Comparison of ENCODE assay signal across 8 cellular contexts in the genomic region with DNA sequence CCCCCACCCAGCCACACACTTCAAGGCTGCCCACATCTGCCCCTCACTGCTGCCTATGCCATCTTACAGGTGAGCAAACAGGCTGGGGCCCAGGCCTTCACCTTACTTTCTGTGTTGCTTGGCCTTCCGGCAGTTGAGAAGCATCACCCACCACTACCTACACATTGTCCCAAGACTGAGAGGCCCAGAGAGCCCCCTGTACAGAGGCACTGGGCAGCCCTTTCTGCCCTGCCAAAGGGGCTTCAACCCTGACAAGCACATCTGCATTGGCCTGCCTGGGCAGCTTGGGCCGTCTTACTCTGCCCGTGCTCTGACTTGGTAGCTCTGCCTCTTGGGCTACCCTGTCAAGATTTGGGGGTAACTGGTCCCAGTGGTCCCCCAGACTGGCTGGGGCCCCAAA. TPM values are rescaled to one million over a fixed set of nuclear protein-coding genes. Genes with fewer than 3 reads are reported as not detected.
DNase-seq lines count a peak whose midpoint lies in the region; ATAC-seq and TF ChIP-seq lines count a peak whose summit lies in the region.

No MANE protein-coding gene starts in this region.

- H3K4me1 Mint-ChIP-seq in neural progenitor cell, result peaks cover 20% of the 10 kb centered on the region

- peak overlapping the region; percentile 87 to 98 (median 95) for H3K4me2 ChIP-seq in BLaER1 treated with 17β-estradiol and CSF1 and Interleukin-3, amounts not matched to agents 10 nM and 100 nM
- peak overlapping the region; percentile 83 for H3K4me2 ChIP-seq in neural progenitor cell

- H3K4me3 ChIP-seq in BLaER1 treated with 17β-estradiol and CSF1 and Interleukin-3, amounts not matched to agents 10 nM and 100 nM, result peak overlapping the region; percentile 69 to 89 (median 78); a peak in 19 of 20 replicates
- peak overlapping the region; percentile 67 for H3K4me3 ChIP-seq in NB4 (ENCODE audit: low read depth, low read length)
- no peak overlapping the region for H3K4me3 ChIP-seq in effector memory CD4-positive, alpha-beta T cell (ENCODE audit: insufficient read depth, low read depth, low read length, poor library complexity, severe bottlenecking)
- H3K4me3 ChIP-seq in neural progenitor cell, result peak overlapping the region; percentile 69

- peaks cover 29% of the 10 kb centered on the region for H3K79me2 ChIP-seq in neural progenitor cell (ENCODE audit: low read depth)

- peaks cover 7 to 37% (median 28%) of the 10 kb centered on the region in 11 experiments; a peak in 17 of 22 replicates for H3K36me3 ChIP-seq in BLaER1 treated with 17β-estradiol and CSF1 and Interleukin-3, amounts not matched to agents 10 nM and 100 nM
- peaks cover 19% of the 10 kb centered on the region for H3K36me3 ChIP-seq in effector memory CD4-positive, alpha-beta T cell (ENCODE audit: control insufficient read depth, insufficient read depth, low read length)
- no peaks in the 10 kb centered on the region for H3K36me3 ChIP-seq in neural progenitor cell

- peaks cover 38% of the 10 kb centered on the region for H3F3A ChIP-seq in neural progenitor cell (ENCODE audit: low read depth)

- peaks cover 10 to 39% (median 20%) of the 10 kb centered on the region in 11 experiments; a peak in 20 of 22 replicates for H4K20me1 ChIP-seq in BLaER1 treated with 17β-estradiol and CSF1 and Interleukin-3, amounts not matched to agents 10 nM and 100 nM
- peaks cover 28% of the 10 kb centered on the region for H4K20me1 ChIP-seq in neural progenitor cell (ENCODE audit: low read depth)

- no peaks in the 10 kb centered on the region for H3K27me3 ChIP-seq in BLaER1 treated with 17β-estradiol and CSF1 and Interleukin-3, amounts not matched to agents 10 nM and 100 nM
- no peaks in the 10 kb centered on the region for H3K27me3 ChIP-seq in effector memory CD4-positive, alpha-beta T cell (replicated peaks; ENCODE audit: control insufficient read depth, insufficient read depth, low read length, poor library complexity, severe bottlenecking)
- no peaks in the 10 kb centered on the region for H3K27me3 ChIP-seq in neural progenitor cell

- no peak for TF ChIP-seq CTCF in NB4 (IDR thresholded peaks at IDR 0.05; ENCODE audit: low read depth, low read length)
- no peak for TF ChIP-seq CTCF in neural progenitor cell (IDR thresholded peaks at IDR 0.05)

- DNase-seq in NB4 (ENCODE audit: low read depth) (no peak), neural progenitor cell (ENCODE audit: low spot score) (no peak), SW480 (ENCODE audit: low spot score) (no peak)
- no peak for DNase-seq in effector memory CD4-positive, alpha-beta T cell

- H3K36me3 Mint-ChIP-seq in neural progenitor cell, result peaks cover 3% of the 10 kb centered on the region

- ATAC-seq in HG03354 (IDR thresholded peaks at IDR 0.05; ENCODE audit: poor library complexity, severe bottlenecking, unreplicated experiment), result no peak
- no peak for ATAC-seq in GM21737 (IDR thresholded peaks at IDR 0.05; ENCODE audit: unreplicated experiment)
- no peak for ATAC-seq in HG03280 (IDR thresholded peaks at IDR 0.05; ENCODE audit: unreplicated experiment)

- H3K9ac ChIP-seq in BLaER1 treated with 17β-estradiol and CSF1 and Interleukin-3, amounts not matched to agents 10 nM and 100 nM, result peak overlapping the region; percentile 66 to 86 (median 81)
- no peak overlapping the region for H3K9ac ChIP-seq in neural progenitor cell

- H3K9me3 Mint-ChIP-seq in neural progenitor cell, result no peaks in the 10 kb centered on the region

- peak overlapping the region; percentile 87 for H3K4me3 Mint-ChIP-seq in neural progenitor cell

- peaks cover 38 to 47% (median 43%) of the 10 kb centered on the region in 10 experiments for H3K4me1 ChIP-seq in BLaER1 treated with 17β-estradiol and CSF1 and Interleukin-3, amounts not matched to agents 10 nM and 100 nM
- peaks cover 34% of the 10 kb centered on the region for H3K4me1 ChIP-seq in effector memory CD4-positive, alpha-beta T cell (ENCODE audit: control insufficient read depth, insufficient read depth, low read length, poor library complexity, severe bottlenecking)
- peaks cover 19% of the 10 kb centered on the region for H3K4me1 ChIP-seq in neural progenitor cell

- H3K9me3 ChIP-seq in BLaER1 treated with 17β-estradiol and CSF1 and Interleukin-3, amounts not matched to agents 10 nM and 100 nM (replicated peaks in 1 of 11), result no peaks in the 10 kb centered on the region
- no peaks in the 10 kb centered on the region for H3K9me3 ChIP-seq in effector memory CD4-positive, alpha-beta T cell (ENCODE audit: control insufficient read depth, low read length)
- H3K9me3 ChIP-seq in neural progenitor cell (ENCODE audit: low read depth), result no peaks in the 10 kb centered on the region

- peak overlapping the region in 5 of 11 experiments; percentile 51 to 74 (median 71); a peak in 7 of 22 replicates for H3K27ac ChIP-seq in BLaER1 treated with 17β-estradiol and CSF1 and Interleukin-3, amounts not matched to agents 10 nM and 100 nM
- H3K27ac ChIP-seq in effector memory CD4-positive, alpha-beta T cell (ENCODE audit: insufficient read depth, low read length, poor library complexity, severe bottlenecking), result peak overlapping the region; percentile 88
- H3K27ac ChIP-seq in neural progenitor cell, result no peak overlapping the region

- H3K27me3 Mint-ChIP-seq in neural progenitor cell (ENCODE audit: insufficient read depth, low read depth), result peaks cover 9% of the 10 kb centered on the region

- no peak for TF ChIP-seq POLR2A in NB4 (IDR thresholded peaks at IDR 0.05; ENCODE audit: extremely low read depth, insufficient read length)

- H2AFZ ChIP-seq in neural progenitor cell (replicated peaks), result no peak overlapping the region

- H3K27ac Mint-ChIP-seq in neural progenitor cell, result no peak overlapping the region

RNA-seq across cellular contexts. Expression of gene MIEF2, which starts 1.2 kb away (rescaled TPM):
- 8.1 and 23.2 TPM in 2 replicates for total RNA-seq in neural progenitor cell (ENCODE audit: low replicate concordance)

RNA-seq across cellular contexts. Expression of gene FLII, which starts 3.1 kb away (rescaled TPM):
- total RNA-seq in neural progenitor cell (ENCODE audit: low replicate concordance), result 117 and 193 TPM in 2 replicates

RNA-seq across cellular contexts. Expression of gene LLGL1, which starts 36.2 kb away (rescaled TPM):
- 70.5 and 190 TPM in 2 replicates for total RNA-seq in neural progenitor cell (ENCODE audit: low replicate concordance)

RNA-seq across cellular contexts. Expression of gene TOP3A, which starts 53.1 kb away (rescaled TPM):
- total RNA-seq in neural progenitor cell (ENCODE audit: low replicate concordance), result 49.2 and 67.8 TPM in 2 replicates

RNA-seq across cellular contexts. Expression of gene SMCR8, which starts 53.4 kb away (rescaled TPM):
- total RNA-seq in neural progenitor cell (ENCODE audit: low replicate concordance), result 8.9 and 11.9 TPM in 2 replicates
